ENCODE assay signal across 23 cellular contexts in the genomic region with DNA sequence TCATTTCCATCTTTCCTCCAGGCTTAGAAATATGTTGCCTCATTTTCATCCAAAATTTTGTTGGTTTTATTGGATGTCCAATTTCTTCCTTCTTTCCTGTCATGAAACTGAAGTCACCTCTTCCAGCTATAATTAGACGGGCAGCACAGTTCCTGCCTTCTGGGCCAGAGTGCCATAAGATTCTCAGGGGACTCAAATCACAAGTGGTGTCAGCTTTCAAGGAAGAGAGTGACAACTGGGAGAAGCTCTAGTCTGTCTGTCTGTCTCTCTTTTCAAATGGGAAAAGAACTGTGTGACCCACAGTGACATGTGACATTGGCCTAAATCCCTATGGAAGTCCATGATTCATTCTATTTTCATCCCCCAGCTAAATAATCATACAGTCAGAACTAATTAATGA.
DNase-seq lines count a peak whose midpoint lies in the region; ATAC-seq and TF ChIP-seq lines count a peak whose summit lies in the region.
"Had no signal": no experiment of that assay in that cellular context is flagged by ENCODE, and none has a peak within 500 bp of the region (broad histone marks: within the 10 kb centered on the region; RNA-seq: fewer than 3 reads in every experiment).

No MANE protein-coding gene starts in this region.

- no peak for TF ChIP-seq CTCF in progenitor cell of endocrine pancreas (IDR thresholded peaks at IDR 0.05; ENCODE audit: unreplicated experiment)
- no peak for TF ChIP-seq CTCF in GM23338 (conservative IDR thresholded peaks at IDR 0.05; ENCODE audit: low read depth in 2 of 2)

- peak overlapping the region; percentile 15 for H3K27ac Mint-ChIP-seq in progenitor cell of endocrine pancreas
- no peak overlapping the region for H3K27ac Mint-ChIP-seq in GM23338
- H3K27ac Mint-ChIP-seq: CD4-positive, alpha-beta T cell had no signal

- H3K27me3 ChIP-seq in BLaER1 (no peaks in the 10 kb centered on the region), GM23338 (ENCODE audit: insufficient read depth) (no peaks in the 10 kb centered on the region)
- H3K27me3 ChIP-seq: Peyer's patch had no signal

- H3K4me1 ChIP-seq in BLaER1 (peaks cover 16% of the 10 kb centered on the region), GM23338 (ENCODE audit: insufficient read depth) (no peaks in the 10 kb centered on the region)
- H3K4me1 ChIP-seq: A549, BE2C, Peyer's patch had no signal

- H3K27ac ChIP-seq in BLaER1, result no peak overlapping the region
- no peak overlapping the region for H3K27ac ChIP-seq in GM23338 (ENCODE audit: low read depth)
- H3K27ac ChIP-seq: A549, KMS-11, Peyer's patch had no signal

- H3K4me3 ChIP-seq in BLaER1 (no peak overlapping the region), GM23338 (no peak overlapping the region)
- H3K4me3 ChIP-seq: A549, GM12878, Peyer's patch had no signal

- H3K27me3 Mint-ChIP-seq in progenitor cell of endocrine pancreas, result no peaks in the 10 kb centered on the region
- peaks cover 2% of the 10 kb centered on the region for H3K27me3 Mint-ChIP-seq in GM23338 (ENCODE audit: insufficient read depth, low read depth, poor library complexity)

- H3K9me3 Mint-ChIP-seq in progenitor cell of endocrine pancreas (ENCODE audit: low read depth) (peaks cover 11% of the 10 kb centered on the region), GM23338 (peaks cover 17% of the 10 kb centered on the region)
- H3K9me3 Mint-ChIP-seq: CD4-positive, alpha-beta T cell had no signal

- H3K9me3 ChIP-seq in BLaER1, result peaks cover 11% of the 10 kb centered on the region
- H3K9me3 ChIP-seq: BE2C, Peyer's patch had no signal

- no peaks in the 10 kb centered on the region for H3K79me2 ChIP-seq in GM23338 (replicated peaks; ENCODE audit: insufficient read depth)

- peak overlapping the region; percentile 56 for H3K4me2 ChIP-seq in BLaER1
- H3K4me2 ChIP-seq in GM23338, result no peak overlapping the region
- H3K4me2 ChIP-seq: A549, KMS-11 had no signal

- peak; percentile 61 for DNase-seq in NCI-H524 treated with DMSO at 0.1 percent for 48 hours (lab: John Stamatoyannopoulos, UW)
- peak; percentile 60 for DNase-seq in left kidney (ENCODE audit: low read depth, low spot score)
- no peak for DNase-seq in progenitor cell of endocrine pancreas (ENCODE audit: low spot score, unreplicated experiment)
- DNase-seq in NCI-H2196 treated with DMSO at 0.1 percent for 48 hours (lab: John Stamatoyannopoulos, UW; ENCODE audit: unreplicated experiment), result no peak
- DNase-seq in GM23338 (ENCODE audit: low spot score), result no peak
- DNase-seq: BE2C; Caco-2; CD4-positive, alpha-beta T cell; DMS 273 treated with DMSO at 0.1 percent for 48 hours; DMS79 treated with DMSO at 0.1 percent for 48 hours; IMR-90; NCI-H1092 treated with DMSO at 0.1 percent for 48 hours; NCI-H1436 treated with DMSO at 0.1 percent for 48 hours; NCI-H1930; NCI-H345; NCI-H526; Peyer's patch had no signal

- H3K36me3 Mint-ChIP-seq in progenitor cell of endocrine pancreas (ENCODE audit: insufficient read depth) (peaks cover 6% of the 10 kb centered on the region), GM23338 (ENCODE audit: low read depth) (peaks cover 12% of the 10 kb centered on the region)

- H3K4me3 Mint-ChIP-seq in progenitor cell of endocrine pancreas (ENCODE audit: low read depth) (no peak overlapping the region), GM23338 (no peak overlapping the region)
- H3K4me3 Mint-ChIP-seq: CD4-positive, alpha-beta T cell had no signal

- H3K9ac ChIP-seq in BLaER1, result no peak overlapping the region
- H3K9ac ChIP-seq: KMS-11 had no signal

- H4K20me1 ChIP-seq in BLaER1 (no peaks in the 10 kb centered on the region), GM23338 (replicated peaks; ENCODE audit: insufficient read depth) (no peaks in the 10 kb centered on the region)

- H3F3A ChIP-seq in GM23338 (replicated peaks; ENCODE audit: low read depth), result no peaks in the 10 kb centered on the region

- H3K4me1 Mint-ChIP-seq in progenitor cell of endocrine pancreas (ENCODE audit: low read depth) (peaks cover 20% of the 10 kb centered on the region), GM23338 (peaks cover 2% of the 10 kb centered on the region; the same call in 2 of the 3 replicates)

- no peak overlapping the region for H2AFZ ChIP-seq in GM23338

- ATAC-seq in GM18498 (IDR thresholded peaks at IDR 0.05; ENCODE audit: unreplicated experiment), result no peak
- no peak for ATAC-seq in GM23338
- ATAC-seq in HG02840 (IDR thresholded peaks at IDR 0.05; ENCODE audit: low FRiP score, unreplicated experiment), result no peak
- ATAC-seq: A549, GM12878 had no signal

- H3K36me3 ChIP-seq in BLaER1 (peaks cover 17% of the 10 kb centered on the region), GM23338 (ENCODE audit: insufficient read depth) (no peaks in the 10 kb centered on the region)
- H3K36me3 ChIP-seq: BE2C had no signal

- no peaks in the 10 kb centered on the region for H3K9me2 ChIP-seq in GM23338 (ENCODE audit: insufficient read depth)

TF ChIP-seq in GM23338, 12 proteins besides CTCF, POLR2A, EP300 and RAD21 (continues in another document):
- no peak for TF ChIP-seq POLR2AphosphoS5 (IDR thresholded peaks at IDR 0.05; ENCODE audit: low read depth)
- no peak for TF ChIP-seq CREB1 (CRISPR knock-in tag; IDR thresholded peaks at IDR 0.05; ENCODE audit: low read depth)
- no peak for TF ChIP-seq NANOG (IDR thresholded peaks at IDR 0.05; ENCODE audit: borderline replicate concordance)
- TF ChIP-seq, protein P1, sequence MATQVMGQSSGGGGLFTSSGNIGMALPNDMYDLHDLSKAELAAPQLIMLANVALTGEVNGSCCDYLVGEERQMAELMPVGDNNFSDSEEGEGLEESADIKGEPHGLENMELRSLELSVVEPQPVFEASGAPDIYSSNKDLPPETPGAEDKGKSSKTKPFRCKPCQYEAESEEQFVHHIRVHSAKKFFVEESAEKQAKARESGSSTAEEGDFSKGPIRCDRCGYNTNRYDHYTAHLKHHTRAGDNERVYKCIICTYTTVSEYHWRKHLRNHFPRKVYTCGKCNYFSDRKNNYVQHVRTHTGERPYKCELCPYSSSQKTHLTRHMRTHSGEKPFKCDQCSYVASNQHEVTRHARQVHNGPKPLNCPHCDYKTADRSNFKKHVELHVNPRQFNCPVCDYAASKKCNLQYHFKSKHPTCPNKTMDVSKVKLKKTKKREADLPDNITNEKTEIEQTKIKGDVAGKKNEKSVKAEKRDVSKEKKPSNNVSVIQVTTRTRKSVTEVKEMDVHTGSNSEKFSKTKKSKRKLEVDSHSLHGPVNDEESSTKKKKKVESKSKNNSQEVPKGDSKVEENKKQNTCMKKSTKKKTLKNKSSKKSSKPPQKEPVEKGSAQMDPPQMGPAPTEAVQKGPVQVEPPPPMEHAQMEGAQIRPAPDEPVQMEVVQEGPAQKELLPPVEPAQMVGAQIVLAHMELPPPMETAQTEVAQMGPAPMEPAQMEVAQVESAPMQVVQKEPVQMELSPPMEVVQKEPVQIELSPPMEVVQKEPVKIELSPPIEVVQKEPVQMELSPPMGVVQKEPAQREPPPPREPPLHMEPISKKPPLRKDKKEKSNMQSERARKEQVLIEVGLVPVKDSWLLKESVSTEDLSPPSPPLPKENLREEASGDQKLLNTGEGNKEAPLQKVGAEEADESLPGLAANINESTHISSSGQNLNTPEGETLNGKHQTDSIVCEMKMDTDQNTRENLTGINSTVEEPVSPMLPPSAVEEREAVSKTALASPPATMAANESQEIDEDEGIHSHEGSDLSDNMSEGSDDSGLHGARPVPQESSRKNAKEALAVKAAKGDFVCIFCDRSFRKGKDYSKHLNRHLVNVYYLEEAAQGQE (IDR thresholded peaks at IDR 0.05; ENCODE audit: unreplicated experiment), result no peak
- no peak for TF ChIP-seq ZNF331 (CRISPR knock-in tag; IDR thresholded peaks at IDR 0.05; ENCODE audit: low read depth)
- TF ChIP-seq EZH2 (IDR thresholded peaks at IDR 0.05; ENCODE audit: low read depth, unreplicated experiment), result no peak
- no peak for TF ChIP-seq ZNF114 (CRISPR knock-in tag; IDR thresholded peaks at IDR 0.05)

Comparison
In these comparisons a context has a peak if more than half of its experiments do, and no peak if none do; other contexts are left out.
1. DNase-seq: peak in NCI-H524 treated with DMSO at 0.1 percent for 48 hours (single experiment) and left kidney (single experiment); none in progenitor cell of endocrine pancreas (single experiment), NCI-H2196 treated with DMSO at 0.1 percent for 48 hours (single experiment) and GM23338 (single experiment).